17 cellular contexts compared by ENCODE assay signal in the genomic region with DNA sequence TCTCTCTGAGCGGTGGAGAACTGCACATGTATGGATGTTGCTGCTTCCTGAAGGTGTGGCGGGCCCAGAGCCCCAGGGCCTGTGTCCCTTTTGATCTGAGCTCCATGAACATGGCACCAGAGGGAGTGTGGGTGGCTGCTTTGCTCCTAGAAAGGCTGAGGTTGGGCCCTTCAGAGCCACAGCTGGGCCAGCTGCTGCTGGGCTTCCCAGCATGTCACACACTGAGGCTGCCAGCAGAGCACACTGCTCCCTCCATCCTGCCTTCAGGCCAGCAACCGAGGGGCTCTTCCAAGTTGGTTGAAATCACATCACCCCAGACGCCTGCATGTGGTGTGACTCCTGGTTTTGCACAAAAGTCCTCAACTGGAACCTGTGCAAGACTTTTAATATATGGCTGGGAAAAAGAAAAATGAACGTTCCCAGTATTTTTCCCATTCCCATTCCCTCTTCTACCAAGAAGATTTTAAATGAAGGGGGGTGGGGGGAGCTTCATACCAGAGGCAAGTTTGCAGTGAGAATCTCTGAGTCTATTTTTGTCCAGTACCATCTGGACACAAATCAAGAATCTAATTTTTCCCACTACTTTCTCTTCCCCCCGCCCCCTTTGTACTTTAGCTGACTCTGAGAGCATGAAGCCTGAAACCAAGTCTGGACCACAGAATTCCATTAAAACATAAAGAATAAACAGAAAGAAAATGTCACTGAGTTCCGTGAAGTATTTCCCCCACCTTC. TPM values are rescaled to one million over a fixed set of nuclear protein-coding genes. Genes with fewer than 3 reads are reported as not detected.
DNase-seq lines count a peak whose midpoint lies in the region; TF ChIP-seq lines count a peak whose summit lies in the region.
"Had no signal": no experiment of that assay in that cellular context is flagged by ENCODE, and none has a peak within 500 bp of the region (broad histone marks: within the 10 kb centered on the region; RNA-seq: fewer than 3 reads in every experiment).

No MANE protein-coding gene starts in this region.

- H3K27ac ChIP-seq in esophagus muscularis mucosa (replicated peaks in 1 of 4) (peak overlapping the region; percentile 32 to 68 (median 46)), mesenchymal stem cell (ENCODE audit: low read length, poor library complexity, severe bottlenecking) (no peak overlapping the region), vagina (peak overlapping the region; percentile 76)
- H3K27ac ChIP-seq: 22Rv1 had no signal

- H3K36me3 ChIP-seq in esophagus muscularis mucosa = no peaks in the 10 kb centered on the region
- H3K36me3 ChIP-seq in mesenchymal stem cell (ENCODE audit: control insufficient read depth in 1 of 2, insufficient read depth in 2 of 2, low read depth in 1 of 2, low read length in 2 of 2) = no peaks in the 10 kb centered on the region
- no peaks in the 10 kb centered on the region for H3K36me3 ChIP-seq in vagina
- H3K36me3 ChIP-seq in Caco-2 (ENCODE audit: control insufficient read depth, insufficient read depth, low read length) = no peaks in the 10 kb centered on the region

- H3K27ac Mint-ChIP-seq in Caco-2 (ENCODE audit: unreplicated experiment) = no peak overlapping the region
- H3K27ac Mint-ChIP-seq: activated CD4-positive, alpha-beta memory T cell treated with anti-CD3 and anti-CD28 coated beads, Interleukin-2, amount 10 ng/mL, durations not matched to agents 7 days and 5 days had no signal

- H3K9ac ChIP-seq in mesenchymal stem cell (ENCODE audit: low read length) = no peak overlapping the region

- no peak overlapping the region for H2AFZ ChIP-seq in mesenchymal stem cell (ENCODE audit: low read depth, low read length)

- no peak overlapping the region for H2BK5ac ChIP-seq in mesenchymal stem cell (ENCODE audit: low read depth, low read length, poor library complexity, severe bottlenecking)

- no peak overlapping the region for H3K4me2 ChIP-seq in mesenchymal stem cell (ENCODE audit: low read length, poor library complexity, severe bottlenecking)

- no peak overlapping the region for H3K4ac ChIP-seq in mesenchymal stem cell (ENCODE audit: low read depth in 1 of 2, low read length in 2 of 2)

- TF ChIP-seq CTCF in esophagus muscularis mucosa (IDR thresholded peaks at IDR 0.05) (no peak), vagina (IDR thresholded peaks at IDR 0.05) (no peak), Caco-2 (IDR thresholded peaks at IDR 0.05; ENCODE audit: insufficient read depth in 1 of 2, low read depth in 1 of 2, low read length in 1 of 2, severe bottlenecking in 1 of 2, unreplicated experiment in 1 of 2) (no peak)

- H3K27me3 ChIP-seq in esophagus muscularis mucosa (no peaks in the 10 kb centered on the region), mesenchymal stem cell (ENCODE audit: control insufficient read depth in 1 of 2, insufficient read depth in 1 of 2, low read length in 2 of 2) (no peaks in the 10 kb centered on the region), vagina (no peaks in the 10 kb centered on the region), Caco-2 (replicated peaks; ENCODE audit: control insufficient read depth, insufficient read depth, low read length) (no peaks in the 10 kb centered on the region)

- no peak for TF ChIP-seq EP300 in esophagus muscularis mucosa (IDR thresholded peaks at IDR 0.05)

- no peak overlapping the region for H3K4me3 Mint-ChIP-seq in Caco-2 (ENCODE audit: unreplicated experiment)
- H3K4me3 Mint-ChIP-seq: activated CD4-positive, alpha-beta memory T cell treated with anti-CD3 and anti-CD28 coated beads, Interleukin-2, amount 10 ng/mL, durations not matched to agents 7 days and 5 days; mesothelial cell of epicardium had no signal

- no peaks in the 10 kb centered on the region for H3K9me3 Mint-ChIP-seq in Caco-2 (ENCODE audit: unreplicated experiment)
- H3K9me3 Mint-ChIP-seq: activated CD4-positive, alpha-beta memory T cell treated with anti-CD3 and anti-CD28 coated beads, Interleukin-2, amount 10 ng/mL, durations not matched to agents 7 days and 5 days had no signal

- no TSS peak for BruUV-seq in Caco-2 (replicated peaks; lab: Mats Ljungman, UMichigan)

- H3K18ac ChIP-seq in mesenchymal stem cell (ENCODE audit: low read depth in 1 of 2, low read length in 2 of 2) = peak overlapping the region in 1 of 2 experiments; percentile 24

- H4K8ac ChIP-seq in mesenchymal stem cell (ENCODE audit: low read length) = no peak overlapping the region

- H3K14ac ChIP-seq in mesenchymal stem cell (ENCODE audit: low read length in 2 of 2) = peak overlapping the region in 1 of 2 experiments; percentile 81

- 53% methylated on average over 4 of the region's 7 CpGs for WGBS in esophagus muscularis mucosa
- WGBS in mesenchymal stem cell = 82% methylated on average over 5 of the region's 7 CpGs

- H3K4me1 Mint-ChIP-seq in Caco-2 (ENCODE audit: low read depth, unreplicated experiment) = no peaks in the 10 kb centered on the region
- H3K4me1 Mint-ChIP-seq: activated CD4-positive, alpha-beta memory T cell treated with anti-CD3 and anti-CD28 coated beads, Interleukin-2, amount 10 ng/mL, durations not matched to agents 7 days and 5 days had no signal

- CTCF ChIA-PET in Caco-2 (lab: Charles Lee) = no interaction called here

- H3K9me3 ChIP-seq in esophagus muscularis mucosa = no peaks in the 10 kb centered on the region
- H3K9me3 ChIP-seq in mesenchymal stem cell (ENCODE audit: control insufficient read depth, low read length) = no peaks in the 10 kb centered on the region
- H3K9me3 ChIP-seq in vagina = no peaks in the 10 kb centered on the region
- no peaks in the 10 kb centered on the region for H3K9me3 ChIP-seq in Caco-2

- intact Hi-C loops in esophagus muscularis mucosa (cut with DNase I) = no loop called here
- intact Hi-C loops in vagina (cut with DNase I) = no loop called here
- intact Hi-C loops in Caco-2 (cut with micrococcal nuclease; ENCODE audit: unreplicated experiment) = no loop called here

- H3K4me3 ChIP-seq in esophagus muscularis mucosa = no peak overlapping the region
- H3K4me3 ChIP-seq in mesenchymal stem cell (ENCODE audit: insufficient read depth in 1 of 2, low read depth in 1 of 2, low read length in 2 of 2) = no peak overlapping the region
- no peak overlapping the region for H3K4me3 ChIP-seq in vagina
- H3K4me3 ChIP-seq in Caco-2 (ENCODE audit: low read depth, low read length) = no peak overlapping the region

- H3K4me1 ChIP-seq in esophagus muscularis mucosa = peaks cover 21 to 31% (median 28%) of the 10 kb centered on the region in 4 donors
- no peaks in the 10 kb centered on the region for H3K4me1 ChIP-seq in mesenchymal stem cell (ENCODE audit: control insufficient read depth, insufficient read depth, low read depth, low read length)
- H3K4me1 ChIP-seq in vagina = peaks cover 36% of the 10 kb centered on the region
- no peaks in the 10 kb centered on the region for H3K4me1 ChIP-seq in Caco-2

- no peak overlapping the region for H2AK5ac ChIP-seq in mesenchymal stem cell (ENCODE audit: low read length, severe bottlenecking)

- H3K23ac ChIP-seq in mesenchymal stem cell (ENCODE audit: low read length in 2 of 2) = no peak overlapping the region

- DNase-seq in DMS 273 (lab: John Stamatoyannopoulos, UW; ENCODE audit: unreplicated experiment) (peak; percentile 69), DMS 273 treated with DMSO at 0.1 percent for 48 hours (lab: John Stamatoyannopoulos, UW) (no peak), esophagus muscularis mucosa (ENCODE audit: extremely low spot score) (no peak), mesenchymal stem cell (peak; percentile 53), vagina (ENCODE audit: extremely low spot score in 2 of 2) (no peak), Caco-2 (no peak), NCI-H1417 (lab: John Stamatoyannopoulos, UW) (no peak)
- no peak for DNase-seq in activated CD4-positive, CD25-positive, alpha-beta regulatory T cell (lab: John Stamatoyannopoulos, UW)
- DNase-seq: activated CD4-positive, alpha-beta memory T cell treated with anti-CD3 and anti-CD28 coated beads, Interleukin-2, amount 10 ng/mL, durations not matched to agents 7 days and 5 days; activated naive CD4-positive, alpha-beta T cell treated with Interleukin-2 at 50 U/mL for 16 hours; dermis blood vessel endothelial cell; DMS79 treated with DMSO at 0.1 percent for 48 hours; hippocampal formation; NCI-H2171 had no signal

- no peak for TF ChIP-seq POLR2A in esophagus muscularis mucosa (IDR thresholded peaks at IDR 0.05; ENCODE audit: low read depth)
- TF ChIP-seq POLR2A in vagina (IDR thresholded peaks at IDR 0.05) = no peak

- no peaks in the 10 kb centered on the region for H3K27me3 Mint-ChIP-seq in Caco-2 (ENCODE audit: insufficient read depth, unreplicated experiment)
- H3K27me3 Mint-ChIP-seq: activated CD4-positive, alpha-beta memory T cell treated with anti-CD3 and anti-CD28 coated beads, Interleukin-2, amount 10 ng/mL, durations not matched to agents 7 days and 5 days had no signal

- no peaks in the 10 kb centered on the region for H3K36me3 Mint-ChIP-seq in Caco-2 (ENCODE audit: insufficient read depth, unreplicated experiment)

- H2BK15ac ChIP-seq in mesenchymal stem cell (ENCODE audit: low read depth, poor library complexity, severe bottlenecking) = no peak overlapping the region

- no peak overlapping the region for H2BK120ac ChIP-seq in mesenchymal stem cell (ENCODE audit: low read depth, low read length)

- H2BK12ac ChIP-seq in mesenchymal stem cell (ENCODE audit: low read length in 2 of 2) = no peak overlapping the region

- no peak overlapping the region for H4K91ac ChIP-seq in mesenchymal stem cell (ENCODE audit: low read length)

- POLR2A ChIA-PET in Caco-2 (lab: Charles Lee) = interaction anchor here (0.6 kb wide), 1 partner anchor 8 kb away, joined by 4 read pairs; no protein-coding TSS in a partner anchor

- H3K79me1 ChIP-seq in mesenchymal stem cell (replicated peaks; ENCODE audit: low read length, poor library complexity, severe bottlenecking) = no peaks in the 10 kb centered on the region

RNA-seq across cellular contexts. Expression of a gene that starts 26.2 kb away (rescaled TPM):
- total RNA-seq in esophagus muscularis mucosa = 1 to 10 TPM; 2.9 to 7.5 (median 3.8) TPM
- not detected for polyA plus RNA-seq in mesenchymal stem cell (2013, experiment 1 of 2)
- polyA plus RNA-seq in mesenchymal stem cell (2013, experiment 2 of 2) = not detected
- 2.7 TPM for total RNA-seq in vagina
- not detected in 2 replicates for total RNA-seq in Caco-2 (2022)
- total RNA-seq: activated CD4-positive, alpha-beta memory T cell treated with anti-CD3 and anti-CD28 coated beads, Interleukin-2, amount 10 ng/mL, durations not matched to agents 7 days and 5 days; T-helper 2 cell treated with Interferon-gamma antibody and Interleukin-4, amounts not matched to agents 100 ng/mL and 5 ng/mL, for 36 hours had no signal

Comparison
In these comparisons a context has a peak if more than half of its experiments do, and no peak if none do; other contexts are left out.
1. DNase-seq: peak in DMS 273 (single experiment) and mesenchymal stem cell (single experiment); none in DMS 273 treated with DMSO at 0.1 percent for 48 hours (single experiment), esophagus muscularis mucosa (single experiment), vagina (0 of 2), Caco-2 (0 of 2), activated CD4-positive, CD25-positive, alpha-beta regulatory T cell (0 of 4) and NCI-H1417 (0 of 3).